In the genomic region with DNA sequence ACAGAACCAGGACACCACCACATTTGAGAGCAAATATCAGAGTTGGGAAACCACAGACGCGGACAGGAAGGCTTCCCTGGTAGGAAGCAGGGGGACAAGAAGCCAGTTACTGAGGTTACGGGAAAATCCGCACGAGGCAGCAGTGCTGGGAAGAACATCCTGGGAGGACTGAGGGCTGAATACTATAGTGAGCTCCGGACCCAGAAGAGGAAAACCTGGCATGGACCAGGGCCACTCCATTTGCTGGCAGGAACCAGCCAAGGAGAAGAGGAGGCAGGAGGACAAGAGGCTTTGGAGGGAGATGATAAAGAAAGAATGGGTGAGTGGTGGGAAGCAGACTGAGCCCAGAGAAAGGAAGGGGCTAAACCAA, we compare ENCODE assay signal across 28 cellular contexts. TPM values are rescaled to one million over a fixed set of nuclear protein-coding genes. Genes with fewer than 3 reads are reported as not detected.
A peak's percentile ranks its signal among the peaks of the same experiment; 100 is the strongest.
DNase-seq lines count a peak whose midpoint lies in the region; ATAC-seq, FAIRE-seq and TF ChIP-seq lines count a peak whose summit lies in the region.
"Had no signal": no experiment of that assay in that cellular context is flagged by ENCODE, and none has a peak within 500 bp of the region (broad histone marks: within the 10 kb centered on the region; RNA-seq: fewer than 3 reads in every experiment).

No MANE protein-coding gene starts in this region.

- H3K9me3 ChIP-seq in Karpas-422 (ENCODE audit: low read length), result no peaks in the 10 kb centered on the region
- H3K9me3 ChIP-seq in pancreas, result no peaks in the 10 kb centered on the region
- H3K9me3 ChIP-seq: adrenal gland, body of pancreas, colonic mucosa, heart right ventricle, left ventricle myocardium inferior, SK-N-SH had no signal

- peaks cover 12% of the 10 kb centered on the region for H3K4me1 Mint-ChIP-seq in stimulated activated memory B cell treated with anti-CD40 and anti-IgM and Interleukin-4, amounts not matched to agents 10 μg/mL and 1 μg/mL and 100 μg/mL, for 72 hours

- no peaks in the 10 kb centered on the region for H3K27me3 ChIP-seq in Karpas-422 (ENCODE audit: low read length)
- no peaks in the 10 kb centered on the region for H3K27me3 ChIP-seq in pancreas
- H3K27me3 ChIP-seq: adrenal gland, body of pancreas, colonic mucosa, heart right ventricle had no signal

- DNase-seq in Karpas-422 (no peak), cerebellar cortex (ENCODE audit: low spot score) (peak; percentile 70), iPS-NIHi11 (ENCODE audit: low spot score) (peak; percentile 39), pons (ENCODE audit: low spot score) (no peak), left cardiac atrium (no peak), pancreas (no peak)
- DNase-seq: activated naive CD4-positive, alpha-beta T cell treated with anti-CD3 and anti-CD28 coated beads for 36 hours; activated T-cell treated with anti-CD3 and anti-CD28 coated beads, Interleukin-2, amount 50 U/mL, for 1 hour; body of pancreas; colonic mucosa; COR-L47; effector memory CD4-positive, alpha-beta T cell; heart right ventricle; left ventricle myocardium inferior; MV-4-11; NCI-H1436 treated with DMSO at 0.1 percent for 48 hours; NCI-H2107; NCI-H446; NCI-H82; retina; SK-N-SH; stimulated activated CD4-positive, alpha-beta T cell treated with anti-CD3 and anti-CD28 coated beads, Interleukin-1b, Interleukin-23, amount 100 ng/mL, for 48 hours; stimulated activated CD8-positive, alpha-beta memory T cell treated with anti-CD3 and anti-CD28 coated beads, Interleukin-4, amount 100 ng/mL, for 48 hours; T-helper 2 cell; trophoblast cell had no signal

- WGBS in pancreas, 2 donors, result 63 to 64% methylated on average over 6 of the region's 6 CpGs

- H3K4me3 Mint-ChIP-seq in stimulated activated memory B cell treated with anti-CD40 and anti-IgM and Interleukin-4, amounts not matched to agents 10 μg/mL and 1 μg/mL and 100 μg/mL, for 72 hours, result no peak overlapping the region
- H3K4me3 Mint-ChIP-seq: activated naive CD4-positive, alpha-beta T cell treated with anti-CD3 and anti-CD28 coated beads for 36 hours had no signal

- intact Hi-C loops in left cardiac atrium (cut with DNase I), result loop anchor here (10.0 kb wide), 2 partner anchors 85 to 225 kb away; a partner anchor contains a TSS
- intact Hi-C loops in pancreas (cut with DNase I), result no loop called here

- no peaks in the 10 kb centered on the region for H3K9me3 Mint-ChIP-seq in stimulated activated memory B cell treated with anti-CD40 and anti-IgM and Interleukin-4, amounts not matched to agents 10 μg/mL and 1 μg/mL and 100 μg/mL, for 72 hours
- H3K9me3 Mint-ChIP-seq: activated naive CD4-positive, alpha-beta T cell treated with anti-CD3 and anti-CD28 coated beads for 36 hours had no signal

- no peaks in the 10 kb centered on the region for H3K27me3 Mint-ChIP-seq in stimulated activated memory B cell treated with anti-CD40 and anti-IgM and Interleukin-4, amounts not matched to agents 10 μg/mL and 1 μg/mL and 100 μg/mL, for 72 hours

- no peak for FAIRE-seq in pancreas (lab: Jason Lieb, UNC)

- H3K27ac Mint-ChIP-seq in stimulated activated memory B cell treated with anti-CD40 and anti-IgM and Interleukin-4, amounts not matched to agents 10 μg/mL and 1 μg/mL and 100 μg/mL, for 72 hours, result peak overlapping the region; percentile 11
- H3K27ac Mint-ChIP-seq: activated naive CD4-positive, alpha-beta T cell treated with anti-CD3 and anti-CD28 coated beads for 36 hours had no signal

- peak overlapping the region; percentile 39; the same call in 1 of the 2 replicates for H3K9ac ChIP-seq in Karpas-422 (ENCODE audit: low read length)
- H3K9ac ChIP-seq: SK-N-SH had no signal

- H3K27ac ChIP-seq in Karpas-422 (ENCODE audit: low read length) (peak overlapping the region; percentile 78), pancreas (no peak overlapping the region)
- H3K27ac ChIP-seq: body of pancreas, colonic mucosa, left ventricle myocardium inferior, skin epidermis had no signal

- TF ChIP-seq CTCF in pancreas (IDR thresholded peaks at IDR 0.05), result no peak

- no peaks in the 10 kb centered on the region for H3K9me2 ChIP-seq in Karpas-422 (replicated peaks; ENCODE audit: insufficient read depth, low read length)
- H3K9me2 ChIP-seq: SK-N-SH had no signal

- H3K4me3 ChIP-seq in Karpas-422 (ENCODE audit: low read length) (no peak overlapping the region), pancreas (no peak overlapping the region)
- H3K4me3 ChIP-seq: adrenal gland, body of pancreas, colonic mucosa, heart right ventricle, left ventricle myocardium inferior, skin epidermis had no signal

- no peak overlapping the region for H2AFZ ChIP-seq in Karpas-422 (ENCODE audit: low read length)

- H3K4me1 ChIP-seq in Karpas-422 (ENCODE audit: low read length) (peaks cover 69% of the 10 kb centered on the region), pancreas (no peaks in the 10 kb centered on the region)
- H3K4me1 ChIP-seq: body of pancreas, colonic mucosa had no signal

- H3K79me2 ChIP-seq in Karpas-422 (ENCODE audit: low read length), result 0 out of 2 replicates have a peak, but pooled peaks cover under 1% of the 10 kb centered on the region

- no peak overlapping the region for H3K4me2 ChIP-seq in Karpas-422 (ENCODE audit: low read depth, low read length, poor library complexity, severe bottlenecking)
- H3K4me2 ChIP-seq: SK-N-SH had no signal

- peaks cover 5% of the 10 kb centered on the region for H4K20me1 ChIP-seq in Karpas-422 (ENCODE audit: insufficient read depth, low read depth, low read length)

- H3K36me3 ChIP-seq in Karpas-422 (ENCODE audit: insufficient read depth, low read length), result peaks cover 17% of the 10 kb centered on the region
- H3K36me3 ChIP-seq in pancreas, result no peaks in the 10 kb centered on the region
- H3K36me3 ChIP-seq: colonic mucosa had no signal

- ATAC-seq in stimulated activated memory B cell treated with anti-CD40 and anti-IgM and Interleukin-4, amounts not matched to agents 10 μg/mL and 1 μg/mL and 100 μg/mL, for 72 hours, result no peak
- ATAC-seq in left cardiac atrium (no peak), pancreas (no peak)
- ATAC-seq: body of pancreas, heart right ventricle had no signal

- H3K36me3 Mint-ChIP-seq in stimulated activated memory B cell treated with anti-CD40 and anti-IgM and Interleukin-4, amounts not matched to agents 10 μg/mL and 1 μg/mL and 100 μg/mL, for 72 hours, result peaks cover 22% of the 10 kb centered on the region

RNA-seq across cellular contexts. Expression of gene DSN1, which starts 6.1 kb away (rescaled TPM):
- 15.4 and 16.3 TPM in 2 replicates for total RNA-seq in Karpas-422 (2014; rRNA removed; shearing (Covaris generic); ENCODE audit: low replicate concordance)
- total RNA-seq in left cardiac atrium (1 to 10 TPM; 5.0 to 6.7 TPM), pancreas (1 to 10 TPM; 1.9 to 3.8 (median 3.0) TPM)
- polyA plus RNA-seq in pancreas, result 1 to 10 TPM; 4.1 to 6.3 TPM

RNA-seq across cellular contexts. Expression of gene NDRG3, which starts 33.8 kb away (rescaled TPM):
- total RNA-seq in Karpas-422 (2014; rRNA removed; shearing (Covaris generic); ENCODE audit: low replicate concordance), result 23.7 and 33.6 TPM in 2 replicates
- total RNA-seq in left cardiac atrium, result 10 to 100 TPM; 25.8 to 32.7 TPM
- 10 to 100 TPM in 3 of 6 donors, 1 to 10 TPM in 3; 7.0 to 16.9 (median 8.9) TPM for total RNA-seq in pancreas
- 10 to 100 TPM in 1 of 2 donors, 1 to 10 TPM in 1; 7.9 to 13.8 TPM for polyA plus RNA-seq in pancreas

Comparison
In these comparisons a context has a peak if more than half of its experiments do, and no peak if none do; other contexts are left out.
1. DNase-seq: peak in cerebellar cortex (single experiment) and iPS-NIHi11 (single experiment); none in Karpas-422 (single experiment), pons (single experiment), left cardiac atrium (single experiment) and pancreas (0 of 6).
2. intact Hi-C loops: an anchor here in left cardiac atrium (10.0 kb wide); none called in pancreas.